Comparison of ENCODE assay signal across 8 cellular contexts in genomic region chr22:22061085-22062077, GRCh38.
DNase-seq lines count a peak whose midpoint lies in the region; ATAC-seq and TF ChIP-seq lines count a peak whose summit lies in the region.

No MANE protein-coding gene starts in this region.

- H3K27ac Mint-ChIP-seq in glutamatergic neuron (ENCODE audit: unreplicated experiment): no peak overlapping the region

- H3K4me3 Mint-ChIP-seq in glutamatergic neuron (ENCODE audit: unreplicated experiment): no peak overlapping the region

- H3K4me3 ChIP-seq in coronary artery: peak overlapping the region; percentile 42

- H3K27ac ChIP-seq in coronary artery: peak overlapping the region in 1 of 2 donors; percentile 88

- TF ChIP-seq CTCF in coronary artery (IDR thresholded peaks at IDR 0.05) (no peak), omental fat pad (IDR thresholded peaks at IDR 0.05) (no peak), glutamatergic neuron (IDR thresholded peaks at IDR 0.05; ENCODE audit: partially characterized antibody, unreplicated experiment) (no peak)

- DNase-seq in CD1c-positive myeloid dendritic cell (ENCODE audit: extremely low spot score) (peak; percentile 57), NCI-H2081 (lab: John Stamatoyannopoulos, UW) (peak; percentile 5 to 26), coronary artery (ENCODE audit: low spot score) (no peak), omental fat pad (ENCODE audit: low spot score) (no peak), NCI-H774 (lab: John Stamatoyannopoulos, UW) (no peak), glutamatergic neuron (no peak), iPS-NIHi7 (ENCODE audit: extremely low spot score) (no peak)

- H3K36me3 Mint-ChIP-seq in glutamatergic neuron (ENCODE audit: unreplicated experiment): no peaks in the 10 kb centered on the region

- ATAC-seq in omental fat pad (ENCODE audit: low FRiP score) (peak; percentile 91), GM18517 (IDR thresholded peaks at IDR 0.05; ENCODE audit: unreplicated experiment) (no peak)

- no peaks in the 10 kb centered on the region for H3K9me3 Mint-ChIP-seq in glutamatergic neuron (ENCODE audit: unreplicated experiment)

- peaks cover 11% of the 10 kb centered on the region for H3K4me1 Mint-ChIP-seq in glutamatergic neuron (ENCODE audit: low read depth, unreplicated experiment)

- H3K27me3 Mint-ChIP-seq in glutamatergic neuron (ENCODE audit: unreplicated experiment): peaks cover 2% of the 10 kb centered on the region

Comparison
In these comparisons a context has a peak if more than half of its experiments do, and no peak if none do; other contexts are left out.
1. DNase-seq: peak in CD1c-positive myeloid dendritic cell (single experiment) and NCI-H2081 (2 of 2); none in coronary artery (single experiment), omental fat pad (single experiment), NCI-H774 (single experiment), glutamatergic neuron (single experiment) and iPS-NIHi7 (single experiment).